Comparison of ENCODE assay signal across 29 cellular contexts in genomic region chr7:16033233-16033632, GRCh38.
"Had no signal": no experiment of that assay in that cellular context is flagged by ENCODE, and none has a peak within 500 bp of the region (broad histone marks: within the 10 kb centered on the region; RNA-seq: fewer than 3 reads in every experiment).

No MANE protein-coding gene starts in this region.

- H3K4me2 ChIP-seq: KMS-11 had no signal

- H3K9ac ChIP-seq: KMS-11 had no signal

- H3K36me3 Mint-ChIP-seq: activated CD8-positive, alpha-beta memory T cell treated with anti-CD3 and anti-CD28 coated beads, Interleukin-2, amount 10 ng/mL, durations not matched to agents 7 days and 5 days; activated naive CD4-positive, alpha-beta T cell treated with anti-CD3 and anti-CD28 coated beads, Interleukin-2, amount 50 U/mL, for 24 hours had no signal

- H3K9me3 ChIP-seq: breast epithelium, MG63, SJSA1 had no signal

- ATAC-seq: activated CD4-positive, CD25-positive, alpha-beta regulatory T cell treated with anti-CD3 and anti-CD28 coated beads, Interleukin-2, amount 50 U/mL, for 24 hours; activated CD8-positive, alpha-beta memory T cell treated with anti-CD3 and anti-CD28 coated beads, Interleukin-2, amount 10 ng/mL, durations not matched to agents 7 days and 5 days; SK-N-SH treated with all-trans-retinoic acid at 6 μM for 48 hours had no signal

- H3K27me3 Mint-ChIP-seq: activated CD8-positive, alpha-beta memory T cell treated with anti-CD3 and anti-CD28 coated beads, Interleukin-2, amount 10 ng/mL, durations not matched to agents 7 days and 5 days; activated naive CD4-positive, alpha-beta T cell treated with anti-CD3 and anti-CD28 coated beads, Interleukin-2, amount 50 U/mL, for 24 hours; activated T-cell treated with anti-CD3 and anti-CD28 coated beads, Interleukin-2, amount 50 U/mL, for 24 hours had no signal

- DNase-seq: activated CD4-positive, alpha-beta T cell treated with anti-CD3 and anti-CD28 coated beads for 48 hours; activated CD4-positive, alpha-beta T cell treated with anti-CD3 and anti-CD28 coated beads, Interleukin-2, amount 50 U/mL, for 4 hours; activated CD8-positive, alpha-beta memory T cell treated with anti-CD3 and anti-CD28 coated beads, Interleukin-2, amount 10 ng/mL, durations not matched to agents 7 days and 5 days; activated effector memory CD4-positive, alpha-beta T cell treated with Interleukin-2 at 50 U/mL for 16 hours; activated naive CD4-positive, alpha-beta T cell; activated T-cell treated with anti-CD3 and anti-CD28 coated beads, Interleukin-2, amount 50 U/mL, for 24 hours; aorta; central memory CD4-positive, alpha-beta T cell; MG63; MV-4-11; NCI-H1092 treated with DMSO at 0.1 percent for 48 hours; NCI-H1417 treated with DMSO at 0.1 percent for 48 hours; NCI-H1694; NCI-H2029; NCI-H2107; NCI-H2171 treated with DMSO at 0.1 percent for 48 hours; NCI-H226; NCI-H526 treated with DMSO at 0.1 percent for 48 hours; NCI-H82; RPMI8226; SHP77; SW 1271 had no signal

- H3K4me1 ChIP-seq: breast epithelium, SJSA1 had no signal

- H3K27me3 ChIP-seq: breast epithelium, MG63, SJSA1 had no signal

- H3K27ac ChIP-seq: breast epithelium, KMS-11, SJSA1 had no signal

- H3K9me3 Mint-ChIP-seq: activated naive CD4-positive, alpha-beta T cell treated with anti-CD3 and anti-CD28 coated beads, Interleukin-2, amount 50 U/mL, for 24 hours; activated T-cell treated with anti-CD3 and anti-CD28 coated beads, Interleukin-2, amount 50 U/mL, for 24 hours; activated T-helper 1 cell treated with anti-CD3 and anti-CD28 coated beads, Interleukin-12 subunit alpha, Interleukin-12 subunit beta, Interleukin-2, Interleukin-4 antibody, amounts not matched to agents 30 ng/mL and 10 ng/mL and 1 ng/mL, durations not matched to agents 14 hours and 24 hours and 36 hours had no signal

- H3K36me3 ChIP-seq: breast epithelium, MG63, SJSA1 had no signal

- H3K4me3 Mint-ChIP-seq: activated CD8-positive, alpha-beta memory T cell treated with anti-CD3 and anti-CD28 coated beads, Interleukin-2, amount 10 ng/mL, durations not matched to agents 7 days and 5 days; activated naive CD4-positive, alpha-beta T cell treated with anti-CD3 and anti-CD28 coated beads, Interleukin-2, amount 50 U/mL, for 24 hours; activated T-cell treated with anti-CD3 and anti-CD28 coated beads, Interleukin-2, amount 50 U/mL, for 24 hours; activated T-helper 1 cell treated with anti-CD3 and anti-CD28 coated beads, Interleukin-12 subunit alpha, Interleukin-12 subunit beta, Interleukin-2, Interleukin-4 antibody, amounts not matched to agents 30 ng/mL and 10 ng/mL and 1 ng/mL, durations not matched to agents 14 hours and 24 hours and 36 hours had no signal

- H3K4me3 ChIP-seq: breast epithelium, MG63, SJSA1 had no signal

- H3K4me1 Mint-ChIP-seq: activated CD8-positive, alpha-beta memory T cell treated with anti-CD3 and anti-CD28 coated beads, Interleukin-2, amount 10 ng/mL, durations not matched to agents 7 days and 5 days; activated naive CD4-positive, alpha-beta T cell treated with anti-CD3 and anti-CD28 coated beads, Interleukin-2, amount 50 U/mL, for 24 hours had no signal

- H3K27ac Mint-ChIP-seq: activated CD8-positive, alpha-beta memory T cell treated with anti-CD3 and anti-CD28 coated beads, Interleukin-2, amount 10 ng/mL, durations not matched to agents 7 days and 5 days; activated naive CD4-positive, alpha-beta T cell treated with anti-CD3 and anti-CD28 coated beads, Interleukin-2, amount 50 U/mL, for 24 hours; activated T-cell treated with anti-CD3 and anti-CD28 coated beads, Interleukin-2, amount 50 U/mL, for 24 hours; activated T-helper 1 cell treated with anti-CD3 and anti-CD28 coated beads, Interleukin-12 subunit alpha, Interleukin-12 subunit beta, Interleukin-2, Interleukin-4 antibody, amounts not matched to agents 30 ng/mL and 10 ng/mL and 1 ng/mL, durations not matched to agents 14 hours and 24 hours and 36 hours had no signal
